ENCODE assay signal across 8 cellular contexts in the genomic region with DNA sequence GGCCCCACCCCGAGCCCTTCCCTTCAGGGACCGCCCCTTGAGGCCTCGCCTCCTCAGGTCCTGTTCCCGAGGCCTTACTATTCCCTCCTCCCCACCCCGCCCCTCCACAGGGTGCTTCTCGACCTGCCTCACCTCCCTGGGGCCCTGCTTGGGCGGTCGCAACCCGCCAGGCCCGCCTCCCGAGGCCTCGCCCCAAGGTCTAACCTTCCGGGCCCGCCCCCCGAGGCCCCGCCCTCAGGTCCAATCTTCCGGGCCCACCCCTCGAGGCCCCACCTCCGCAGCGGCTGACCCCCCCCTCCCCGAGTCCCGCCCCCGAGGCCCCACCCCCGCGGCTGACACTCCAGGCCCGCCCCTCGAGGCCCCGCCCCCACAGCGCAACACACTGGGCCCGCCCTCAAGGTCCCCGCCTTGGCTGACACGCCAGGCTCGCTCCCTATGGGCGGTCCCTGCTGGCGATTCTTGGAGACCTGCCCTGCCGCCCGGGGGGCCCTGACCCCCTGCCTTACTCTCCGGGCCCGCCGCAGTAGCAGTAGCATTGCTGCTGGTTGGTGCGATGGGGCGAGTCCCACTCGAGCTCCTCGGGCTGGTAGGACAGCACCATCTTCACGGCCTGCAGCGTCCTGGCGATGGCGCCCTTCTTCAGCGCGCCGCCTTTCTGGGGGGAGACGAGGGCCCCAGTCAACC. TPM values are rescaled to one million over a fixed set of nuclear protein-coding genes. Genes with fewer than 3 reads are reported as not detected.
A peak's percentile ranks its signal among the peaks of the same experiment; 100 is the strongest.
DNase-seq lines count a peak whose midpoint lies in the region; ATAC-seq and TF ChIP-seq lines count a peak whose summit lies in the region.

No MANE protein-coding gene starts in this region.

- WGBS in prostate gland: 6% methylated on average over 31 of the region's 52 CpGs

- DNase-seq in DMS114 treated with DMSO at 0.1 percent for 48 hours (lab: John Stamatoyannopoulos, UW; ENCODE audit: unreplicated experiment) (peak; percentile 16), SW480 (ENCODE audit: low spot score) (peak; percentile 96), amniotic epithelial cell (ENCODE audit: low read depth) (peak; percentile 97), left ventricle myocardium inferior (peak; percentile 95), prostate gland (ENCODE audit: low spot score) (peak; percentile 96), ureter (ENCODE audit: low spot score) (peak; percentile 97)

- ATAC-seq in GM21381 (IDR thresholded peaks at IDR 0.05; ENCODE audit: unreplicated experiment): peak; percentile 89

- no peaks in the 10 kb centered on the region for H3K27me3 ChIP-seq in HUES6 (ENCODE audit: control insufficient read depth, insufficient read depth, low read length)
- no peaks in the 10 kb centered on the region for H3K27me3 ChIP-seq in left ventricle myocardium inferior (ENCODE audit: low read depth)
- no peaks in the 10 kb centered on the region for H3K27me3 ChIP-seq in prostate gland (replicated peaks; ENCODE audit: insufficient read depth)

- peak; percentile 44 for TF ChIP-seq CTCF in left ventricle myocardium inferior (IDR thresholded peaks at IDR 0.05; ENCODE audit: borderline replicate concordance)
- TF ChIP-seq CTCF in prostate gland (IDR thresholded peaks at IDR 0.05): peak; percentile 19 to 70 (median 64)

- peak; percentile 74 for TF ChIP-seq POLR2A in prostate gland (IDR thresholded peaks at IDR 0.05)

- H3K27ac ChIP-seq in HUES6 (ENCODE audit: low read depth, low read length) (no peak overlapping the region), left ventricle myocardium inferior (replicated peaks) (peak overlapping the region; percentile 88), prostate gland (peak overlapping the region; percentile 80 to 82)

- peaks cover 25% of the 10 kb centered on the region for H3K4me1 ChIP-seq in HUES6 (ENCODE audit: control insufficient read depth, insufficient read depth, low read length)
- peaks cover 9% of the 10 kb centered on the region for H3K4me1 ChIP-seq in left ventricle myocardium inferior
- H3K4me1 ChIP-seq in prostate gland (replicated peaks): no peaks in the 10 kb centered on the region

- peak overlapping the region; percentile 59 for H3K4me3 ChIP-seq in HUES6 (ENCODE audit: low read depth, low read length)
- H3K4me3 ChIP-seq in left ventricle myocardium inferior: peak overlapping the region; percentile 71
- H3K4me3 ChIP-seq in prostate gland: peak overlapping the region; percentile 36 to 46

- intact Hi-C loops in left ventricle myocardium inferior (cut with micrococcal nuclease): no loop called here
- intact Hi-C loops in prostate gland (cut with DNase I): loop anchor here (2.0 to 5.0 kb wide), 2 partner anchors 68 to 208 kb away; no protein-coding TSS in a partner anchor

- H3K9me3 ChIP-seq in HUES6 (ENCODE audit: control insufficient read depth, insufficient read depth, low read depth, low read length) (no peaks in the 10 kb centered on the region), left ventricle myocardium inferior (replicated peaks) (no peaks in the 10 kb centered on the region), prostate gland (no peaks in the 10 kb centered on the region)

- H3K36me3 ChIP-seq in HUES6 (ENCODE audit: control insufficient read depth, insufficient read depth, low read length) (peaks cover 16% of the 10 kb centered on the region), left ventricle myocardium inferior (peaks cover 12% of the 10 kb centered on the region), prostate gland (no peaks in the 10 kb centered on the region)

- peak overlapping the region; percentile 50 for H3K9ac ChIP-seq in HUES6 (ENCODE audit: low read length)

RNA-seq across cellular contexts. Expression of a gene that starts 8.2 kb away (rescaled TPM):
- total RNA-seq in left ventricle myocardium inferior (13.0 TPM), prostate gland (10 to 100 TPM; 19.9 to 37.6 TPM), ureter (33.3 TPM)

RNA-seq across cellular contexts. Expression of a gene that starts 26.1 kb away (rescaled TPM):
- total RNA-seq in left ventricle myocardium inferior (16.2 TPM), prostate gland (10 to 100 TPM; 30.0 to 36.3 TPM), ureter (53.4 TPM)

RNA-seq across cellular contexts. Expression of a gene that starts 57.8 kb away (rescaled TPM):
- total RNA-seq in left ventricle myocardium inferior: 2.6 TPM
- 1 to 10 TPM; 3.1 to 6.9 TPM for total RNA-seq in prostate gland
- 10.0 TPM for total RNA-seq in ureter

Comparison
In these comparisons a context has a peak if more than half of its experiments do, and no peak if none do; other contexts are left out.
1. DNase-seq: peak in every context shown above with its lines; median percentile 97 in amniotic epithelial cell; 97 in ureter; 96 in SW480; 96 in prostate gland; 95 in left ventricle myocardium inferior; 16 in DMS114 treated with DMSO at 0.1 percent for 48 hours.